Comparison of ENCODE assay signal across 8 cellular contexts in the genomic region with DNA sequence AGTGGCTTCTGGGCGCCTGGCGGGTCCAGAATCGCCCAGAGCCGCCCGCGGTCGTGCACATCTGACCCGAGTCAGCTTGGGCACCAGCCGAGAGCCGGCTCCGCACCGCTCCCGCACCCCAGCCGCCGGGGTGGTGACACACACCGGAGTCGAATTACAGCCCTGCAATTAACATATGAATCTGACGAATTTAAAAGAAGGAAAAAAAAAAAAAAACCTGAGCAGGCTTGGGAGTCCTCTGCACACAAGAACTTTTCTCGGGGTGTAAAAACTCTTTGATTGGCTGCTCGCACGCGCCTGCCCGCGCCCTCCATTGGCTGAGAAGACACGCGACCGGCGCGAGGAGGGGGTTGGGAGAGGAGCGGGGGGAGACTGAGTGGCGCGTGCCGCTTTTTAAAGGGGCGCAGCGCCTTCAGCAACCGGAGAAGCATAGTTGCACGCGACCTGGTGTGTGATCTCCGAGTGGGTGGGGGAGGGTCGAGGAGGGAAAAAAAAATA. TPM values are rescaled to one million over a fixed set of nuclear protein-coding genes. Genes with fewer than 3 reads are reported as not detected.
DNase-seq lines count a peak whose midpoint lies in the region; ATAC-seq and TF ChIP-seq lines count a peak whose summit lies in the region.

A gene with protein sequence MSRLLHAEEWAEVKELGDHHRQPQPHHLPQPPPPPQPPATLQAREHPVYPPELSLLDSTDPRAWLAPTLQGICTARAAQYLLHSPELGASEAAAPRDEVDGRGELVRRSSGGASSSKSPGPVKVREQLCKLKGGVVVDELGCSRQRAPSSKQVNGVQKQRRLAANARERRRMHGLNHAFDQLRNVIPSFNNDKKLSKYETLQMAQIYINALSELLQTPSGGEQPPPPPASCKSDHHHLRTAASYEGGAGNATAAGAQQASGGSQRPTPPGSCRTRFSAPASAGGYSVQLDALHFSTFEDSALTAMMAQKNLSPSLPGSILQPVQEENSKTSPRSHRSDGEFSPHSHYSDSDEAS (plus strand): TSS at position 422 of the 498 bp plus-strand sequence. CDS start 174 bp downstream, outside the sequence.

- no peak for ATAC-seq in HG03108 (IDR thresholded peaks at IDR 0.05; ENCODE audit: unreplicated experiment)

- TF ChIP-seq CTCF in Peyer's patch (IDR thresholded peaks at IDR 0.05) (no peak), epithelial cell of esophagus (IDR thresholded peaks at IDR 0.05; ENCODE audit: insufficient read depth, low read depth, low read length, missing control alignments) (no peak), neural cell (IDR thresholded peaks at IDR 0.05; ENCODE audit: poor library complexity, severe bottlenecking) (no peak)

- H3K9ac ChIP-seq in neural cell (ENCODE audit: low read length) = no peak within 1 kb of the TSS

- H3K4me2 ChIP-seq in neural cell (ENCODE audit: low read length) = peak within 1 kb of the TSS; percentile 36

- peak within 1 kb of the TSS in 2 of 4 donors; percentile 38 to 49 for H3K27ac ChIP-seq in Peyer's patch
- H3K27ac ChIP-seq in neural cell (ENCODE audit: low read length) = no peak within 1 kb of the TSS

- TF ChIP-seq RAD21 in neural cell (conservative IDR thresholded peaks at IDR 0.05) = no peak

- H3K4me3 ChIP-seq in Peyer's patch = peak within 1 kb of the TSS; percentile 0 to 47 (median 27)
- H3K4me3 ChIP-seq in epithelial cell of esophagus (ENCODE audit: low read length) = peak within 1 kb of the TSS; percentile 27
- peak within 1 kb of the TSS; percentile 65 for H3K4me3 ChIP-seq in neural cell (ENCODE audit: low read length)

- H3K4me1 ChIP-seq in Peyer's patch = peaks cover 0 to 36% (median 0%) of the 10 kb centered on the region in 4 donors

- peaks cover 0 to 42% of the 10 kb centered on the region in 2 donors for H3K27me3 ChIP-seq in Peyer's patch
- peaks cover 98% of the 10 kb centered on the region for H3K27me3 ChIP-seq in neural cell (ENCODE audit: insufficient read depth, low read depth, low read length)

- H3K9me2 ChIP-seq in neural cell (ENCODE audit: insufficient read depth, low read length) = no peaks in the 10 kb centered on the region

- H3K79me2 ChIP-seq in neural cell (replicated peaks; ENCODE audit: insufficient read depth, low read length) = no peaks in the 10 kb centered on the region

- no peak for TF ChIP-seq EP300 in neural cell (conservative IDR thresholded peaks at IDR 0.05; ENCODE audit: poor library complexity, severe bottlenecking)

- no peaks in the 10 kb centered on the region for H4K20me1 ChIP-seq in neural cell (ENCODE audit: insufficient read depth)

- no peaks in the 10 kb centered on the region for H3K36me3 ChIP-seq in Peyer's patch
- no peaks in the 10 kb centered on the region for H3K36me3 ChIP-seq in neural cell (ENCODE audit: insufficient read depth, low read length)

- DNase-seq in NCI-H345 (lab: John Stamatoyannopoulos, UW) (peak; percentile 45), NCI-H345 treated with DMSO at 0.1 percent for 48 hours (lab: John Stamatoyannopoulos, UW; ENCODE audit: unreplicated experiment) (no peak), Peyer's patch (peak in 2 of 3 donors; percentile 66 to 84), epithelial cell of esophagus (ENCODE audit: low read depth) (peak; percentile 66), CD1c-positive myeloid dendritic cell (ENCODE audit: extremely low spot score) (no peak), HUDEP-2 (lab: John Stamatoyannopoulos, UW; ENCODE audit: unreplicated experiment in 76 of 76) (no peak)

- H3F3A ChIP-seq in neural cell (ENCODE audit: insufficient read depth, low read length, poor library complexity, severe bottlenecking) = no peaks in the 10 kb centered on the region

- H2AFZ ChIP-seq in neural cell (ENCODE audit: low read depth, low read length) = no peak within 1 kb of the TSS

- peak in 1 of 2 donors; percentile 32 for TF ChIP-seq POLR2A in Peyer's patch (IDR thresholded peaks at IDR 0.05)

- H3K9me3 ChIP-seq in Peyer's patch (no peaks in the 10 kb centered on the region), neural cell (ENCODE audit: low read length) (no peaks in the 10 kb centered on the region)

TF ChIP-seq in neural cell, 6 proteins besides CTCF, POLR2A, EP300 and RAD21:
- TF ChIP-seq, protein P1, sequence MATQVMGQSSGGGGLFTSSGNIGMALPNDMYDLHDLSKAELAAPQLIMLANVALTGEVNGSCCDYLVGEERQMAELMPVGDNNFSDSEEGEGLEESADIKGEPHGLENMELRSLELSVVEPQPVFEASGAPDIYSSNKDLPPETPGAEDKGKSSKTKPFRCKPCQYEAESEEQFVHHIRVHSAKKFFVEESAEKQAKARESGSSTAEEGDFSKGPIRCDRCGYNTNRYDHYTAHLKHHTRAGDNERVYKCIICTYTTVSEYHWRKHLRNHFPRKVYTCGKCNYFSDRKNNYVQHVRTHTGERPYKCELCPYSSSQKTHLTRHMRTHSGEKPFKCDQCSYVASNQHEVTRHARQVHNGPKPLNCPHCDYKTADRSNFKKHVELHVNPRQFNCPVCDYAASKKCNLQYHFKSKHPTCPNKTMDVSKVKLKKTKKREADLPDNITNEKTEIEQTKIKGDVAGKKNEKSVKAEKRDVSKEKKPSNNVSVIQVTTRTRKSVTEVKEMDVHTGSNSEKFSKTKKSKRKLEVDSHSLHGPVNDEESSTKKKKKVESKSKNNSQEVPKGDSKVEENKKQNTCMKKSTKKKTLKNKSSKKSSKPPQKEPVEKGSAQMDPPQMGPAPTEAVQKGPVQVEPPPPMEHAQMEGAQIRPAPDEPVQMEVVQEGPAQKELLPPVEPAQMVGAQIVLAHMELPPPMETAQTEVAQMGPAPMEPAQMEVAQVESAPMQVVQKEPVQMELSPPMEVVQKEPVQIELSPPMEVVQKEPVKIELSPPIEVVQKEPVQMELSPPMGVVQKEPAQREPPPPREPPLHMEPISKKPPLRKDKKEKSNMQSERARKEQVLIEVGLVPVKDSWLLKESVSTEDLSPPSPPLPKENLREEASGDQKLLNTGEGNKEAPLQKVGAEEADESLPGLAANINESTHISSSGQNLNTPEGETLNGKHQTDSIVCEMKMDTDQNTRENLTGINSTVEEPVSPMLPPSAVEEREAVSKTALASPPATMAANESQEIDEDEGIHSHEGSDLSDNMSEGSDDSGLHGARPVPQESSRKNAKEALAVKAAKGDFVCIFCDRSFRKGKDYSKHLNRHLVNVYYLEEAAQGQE (IDR thresholded peaks at IDR 0.05; ENCODE audit: borderline replicate concordance) = no peak
- no peak for TF ChIP-seq TAF1 (IDR thresholded peaks at IDR 0.05; ENCODE audit: low read depth)
- no peak for TF ChIP-seq MXI1 (conservative IDR thresholded peaks at IDR 0.05; ENCODE audit: poor library complexity, severe bottlenecking)
- no peak for TF ChIP-seq POLR2AphosphoS5 (IDR thresholded peaks at IDR 0.05)
- no peak for TF ChIP-seq EZH2 (IDR thresholded peaks at IDR 0.05; ENCODE audit: borderline replicate concordance, insufficient read depth, low read length, poor library complexity, severe bottlenecking)
- TF ChIP-seq SMC3 (conservative IDR thresholded peaks at IDR 0.05; ENCODE audit: poor library complexity) = no peak

RNA-seq across cellular contexts. Expression of the gene that starts here (rescaled TPM):
- 10 to 100 TPM; 20.6 to 50.4 (median 41.3) TPM for total RNA-seq in Peyer's patch
- 0.22 TPM in 1 of 2 replicates, not detected in the other for polyA plus RNA-seq in neural cell
- not detected in 2 replicates for polyA minus RNA-seq in neural cell

Comparison
In these comparisons a context has a peak if more than half of its experiments do, and no peak if none do; other contexts are left out.
1. DNase-seq: peak in NCI-H345 (single experiment), Peyer's patch (2 of 3) and epithelial cell of esophagus (single experiment); none in NCI-H345 treated with DMSO at 0.1 percent for 48 hours (single experiment), CD1c-positive myeloid dendritic cell (single experiment) and HUDEP-2 (0 of 76).
2. Peak in every context shown above with its lines, with median percentiles within 50 percentile points of each other: H3K4me3 ChIP-seq.